In the genomic region with DNA sequence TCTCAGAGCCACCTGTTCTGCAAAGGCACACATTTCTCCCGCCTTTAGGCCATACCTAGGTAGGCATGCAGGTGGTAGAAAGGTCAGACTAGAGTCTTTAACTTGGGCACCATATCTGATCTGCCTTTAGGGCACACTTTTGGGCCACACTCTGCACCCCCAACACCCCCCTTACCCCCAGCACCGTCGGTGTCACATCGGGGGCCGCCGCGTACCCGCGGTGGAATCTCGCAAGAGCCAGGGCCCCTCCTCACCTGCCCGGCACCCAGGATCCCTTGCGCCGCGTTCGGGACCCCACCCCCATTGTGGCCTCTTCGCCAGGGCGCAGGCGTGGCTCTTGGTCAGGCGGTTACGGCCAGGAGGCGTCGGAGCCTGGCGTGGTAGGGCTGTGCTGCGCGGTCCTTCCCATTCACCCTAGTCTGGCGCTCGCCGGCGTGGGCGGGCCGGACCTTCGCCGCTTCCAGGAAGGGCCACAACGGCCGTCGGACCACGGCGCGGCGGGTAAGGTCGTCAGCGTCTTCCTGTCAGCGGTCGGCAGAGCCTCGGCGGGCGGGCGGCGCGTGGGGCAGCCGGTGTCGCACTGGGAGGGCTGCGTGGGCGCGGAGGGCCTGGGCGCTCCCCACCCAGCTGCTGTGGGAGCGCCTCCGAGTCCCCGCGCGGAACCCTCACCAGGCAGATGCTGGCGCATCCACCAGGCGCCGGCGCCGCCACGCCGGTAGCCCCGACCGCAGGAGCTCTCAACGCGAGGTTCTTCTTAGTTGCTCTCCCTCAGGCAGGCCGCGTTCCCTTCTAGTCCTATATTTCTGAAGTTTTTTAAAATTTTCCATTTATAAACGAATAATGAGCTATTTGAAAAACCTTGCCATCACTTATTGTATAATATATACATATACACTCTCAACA, we compare ENCODE assay signal across 8 cellular contexts. TPM values are rescaled to one million over a fixed set of nuclear protein-coding genes. Genes with fewer than 3 reads are reported as not detected.
DNase-seq lines count a peak whose midpoint lies in the region; ATAC-seq and TF ChIP-seq lines count a peak whose summit lies in the region.

A gene (plus strand): TSS at position 341 of the 903 bp plus-strand sequence. CDS start 23,028 bp downstream, outside the sequence.

- POLR2A ChIA-PET in WTC11 (lab: Charles Lee), result no interaction called here
- POLR2A ChIA-PET in naive thymus-derived CD4-positive, alpha-beta T cell (lab: Charles Lee), result no interaction called here

- peak within 1 kb of the TSS; percentile 67 for H3K9ac ChIP-seq in fibroblast of lung (ENCODE audit: insufficient read depth, low read length)

- TF ChIP-seq CTCF in WTC11 (IDR thresholded peaks at IDR 0.05) (no peak), fibroblast of lung (conservative IDR thresholded peaks at IDR 0.05 in 1 of 2, IDR thresholded peaks at IDR 0.05 in 1 of 2; ENCODE audit: low read depth in 1 of 2, low read length in 2 of 2) (peak in 1 of 2 donors; percentile 7)

- H3K9me3 ChIP-seq in fibroblast of lung (ENCODE audit: control insufficient read depth, insufficient read depth, low read depth, low read length) (no peaks in the 10 kb centered on the region), aorta (ENCODE audit: control insufficient read depth, low read length) (peaks cover 2% of the 10 kb centered on the region)
- peaks cover 9 to 20% (median 13%) of the 10 kb centered on the region in 3 experiments for H3K9me3 ChIP-seq in naive thymus-derived CD4-positive, alpha-beta T cell (ENCODE audit: control insufficient read depth in 2 of 3, low read length in 3 of 3)

- H3K27ac Mint-ChIP-seq in WTC11, result no peak within 1 kb of the TSS
- no peak within 1 kb of the TSS for H3K27ac Mint-ChIP-seq in naive thymus-derived CD4-positive, alpha-beta T cell

- peaks cover 34% of the 10 kb centered on the region for H3K36me3 Mint-ChIP-seq in WTC11
- peaks cover 0 to 22% (median 13%) of the 10 kb centered on the region in 5 donors for H3K36me3 Mint-ChIP-seq in naive thymus-derived CD4-positive, alpha-beta T cell

- H3K36me3 ChIP-seq in H7 (replicated peaks; ENCODE audit: control insufficient read depth, insufficient read depth, low read length), result no peaks in the 10 kb centered on the region
- H3K36me3 ChIP-seq in fibroblast of lung (ENCODE audit: control insufficient read depth, insufficient read depth, low read length), result no peaks in the 10 kb centered on the region
- H3K36me3 ChIP-seq in naive thymus-derived CD4-positive, alpha-beta T cell (ENCODE audit: control insufficient read depth in 2 of 3, insufficient read depth in 3 of 3, low read length in 3 of 3), result no peaks in the 10 kb centered on the region
- H3K36me3 ChIP-seq in aorta (ENCODE audit: control insufficient read depth in 1 of 2, insufficient read depth in 2 of 2, low read length in 1 of 2), result no peaks in the 10 kb centered on the region

- H3K27me3 Mint-ChIP-seq in WTC11 (ENCODE audit: low read depth), result peaks cover 3% of the 10 kb centered on the region
- H3K27me3 Mint-ChIP-seq in naive thymus-derived CD4-positive, alpha-beta T cell, result peaks cover 33 to 47% (median 41%) of the 10 kb centered on the region in 5 donors

- DNase-seq in DMS53 treated with DMSO at 0.1 percent for 48 hours (lab: John Stamatoyannopoulos, UW; ENCODE audit: unreplicated experiment) (peak; percentile 94), H7 (peak; percentile 90), NCI-H2107 treated with DMSO at 0.1 percent for 48 hours (lab: John Stamatoyannopoulos, UW; ENCODE audit: unreplicated experiment) (peak; percentile 69), WTC11 (ENCODE audit: low spot score) (peak; percentile 81), fibroblast of lung (ENCODE audit: low read depth in 2 of 2) (peak; percentile 83 to 90), aorta (peak; percentile 75 to 85)
- DNase-seq in naive thymus-derived CD4-positive, alpha-beta T cell, result peak in 1 of 9 donors; percentile 4

- H4K20me1 ChIP-seq in fibroblast of lung (ENCODE audit: control insufficient read depth, extremely low read depth, insufficient read depth, low read length), result no peaks in the 10 kb centered on the region

- H3K79me2 ChIP-seq in fibroblast of lung (ENCODE audit: control insufficient read depth, insufficient read depth, low read length), result no peaks in the 10 kb centered on the region

- H3K27ac ChIP-seq in fibroblast of lung (ENCODE audit: insufficient read depth, low read length) (peak within 1 kb of the TSS; percentile 81), aorta (ENCODE audit: low read depth in 1 of 2, low read length in 2 of 2) (no peak within 1 kb of the TSS)
- H3K27ac ChIP-seq in naive thymus-derived CD4-positive, alpha-beta T cell (ENCODE audit: low read depth, low read length), result no peak within 1 kb of the TSS

- WGBS in aorta, 2 donors, result 1 to 2% methylated on average over 53 to 75 of the region's 75 CpGs

- peak; percentile 100 for ATAC-seq in WTC11
- peak; percentile 26 for ATAC-seq in naive thymus-derived CD4-positive, alpha-beta T cell
- ATAC-seq in aorta (ENCODE audit: low FRiP score), result peak; percentile 79
- ATAC-seq in GM21786 (IDR thresholded peaks at IDR 0.05; ENCODE audit: unreplicated experiment), result no peak

- no peaks in the 10 kb centered on the region for H3K4me1 Mint-ChIP-seq in WTC11
- H3K4me1 Mint-ChIP-seq in naive thymus-derived CD4-positive, alpha-beta T cell, result peaks cover 0 to 5% (median 0%) of the 10 kb centered on the region in 7 donors

- H3K4me1 ChIP-seq in fibroblast of lung (ENCODE audit: control insufficient read depth, extremely low read depth, insufficient read depth, low read length) (no peaks in the 10 kb centered on the region), aorta (ENCODE audit: control insufficient read depth in 1 of 2, insufficient read depth in 2 of 2, low read length in 2 of 2) (no peaks in the 10 kb centered on the region)
- H3K4me1 ChIP-seq in naive thymus-derived CD4-positive, alpha-beta T cell (ENCODE audit: control insufficient read depth in 2 of 2, insufficient read depth in 2 of 2, low read length in 2 of 2), result no peaks in the 10 kb centered on the region

- intact Hi-C loops in naive thymus-derived CD4-positive, alpha-beta T cell (cut with micrococcal nuclease), result no loop called here
- intact Hi-C loops in aorta (cut with DNase I), result loop anchor here in 1 of 2 donors (10.0 kb wide), 1 partner anchor 415 kb away; no protein-coding TSS in a partner anchor

- H3K4me3 Mint-ChIP-seq in WTC11, result peak within 1 kb of the TSS; percentile 67
- peak within 1 kb of the TSS in 9 of 10 donors; percentile 30 to 81 (median 65) for H3K4me3 Mint-ChIP-seq in naive thymus-derived CD4-positive, alpha-beta T cell

- H2AFZ ChIP-seq in fibroblast of lung (ENCODE audit: low read length), result peak within 1 kb of the TSS; percentile 55

- H3K9me3 Mint-ChIP-seq in WTC11, result peaks cover 41% of the 10 kb centered on the region
- H3K9me3 Mint-ChIP-seq in naive thymus-derived CD4-positive, alpha-beta T cell, result peaks cover 12 to 34% (median 27%) of the 10 kb centered on the region in 11 donors

- peak within 1 kb of the TSS; percentile 75 for H3K4me2 ChIP-seq in fibroblast of lung (ENCODE audit: extremely low read depth, insufficient read depth, low read length)

- H3K4me3 ChIP-seq in H7 (ENCODE audit: insufficient read depth, low read depth, low read length) (peak within 1 kb of the TSS; percentile 77), fibroblast of lung (replicated peaks in 1 of 4; ENCODE audit: control extremely low read depth in 1 of 4, insufficient read depth in 1 of 4, low read depth in 3 of 4, low read length in 4 of 4) (peak within 1 kb of the TSS; percentile 44 to 76 (median 60)), aorta (ENCODE audit: low read length in 2 of 2) (no peak within 1 kb of the TSS)
- H3K4me3 ChIP-seq in naive thymus-derived CD4-positive, alpha-beta T cell (ENCODE audit: low read length), result no peak within 1 kb of the TSS

- H3K27me3 ChIP-seq in H7 (ENCODE audit: control insufficient read depth, insufficient read depth, low read length) (no peaks in the 10 kb centered on the region; the same call in 1 of the 2 replicates), fibroblast of lung (ENCODE audit: control insufficient read depth, insufficient read depth, low read length) (no peaks in the 10 kb centered on the region), aorta (ENCODE audit: control insufficient read depth in 1 of 2, insufficient read depth in 2 of 2, low read length in 1 of 2) (peaks cover 0 to 3% of the 10 kb centered on the region in 2 donors)
- peaks cover 0 to 5% of the 10 kb centered on the region in 2 donors for H3K27me3 ChIP-seq in naive thymus-derived CD4-positive, alpha-beta T cell (ENCODE audit: control insufficient read depth in 2 of 2, insufficient read depth in 2 of 2, low read length in 2 of 2)

- CTCF ChIA-PET in WTC11 (lab: Charles Lee), result interaction anchor here (0.6 kb wide), 1 partner anchor 416 kb away, joined by 4 read pairs; no protein-coding TSS in a partner anchor
- CTCF ChIA-PET in naive thymus-derived CD4-positive, alpha-beta T cell (lab: Charles Lee), result interaction anchor here (1.1 kb wide), 1 partner anchor 416 kb away, joined by 3 read pairs; no protein-coding TSS in a partner anchor

TF ChIP-seq in WTC11, 78 proteins besides CTCF, POLR2A, EP300 and RAD21 (continues in another document):
- TF ChIP-seq ZNF396 (CRISPR knock-in tag; IDR thresholded peaks at IDR 0.05; ENCODE audit: borderline replicate concordance) (no peak), PRRX2 (CRISPR knock-in tag; IDR thresholded peaks at IDR 0.05) (no peak), FOXP1 (CRISPR knock-in tag; IDR thresholded peaks at IDR 0.05; ENCODE audit: borderline replicate concordance) (peak; percentile 98), FOXJ3 (CRISPR knock-in tag; IDR thresholded peaks at IDR 0.05; ENCODE audit: borderline replicate concordance) (0 out of 2 replicates have a peak, but pooled peaks have one; percentile 44), NR3C1 (CRISPR knock-in tag; conservative IDR thresholded peaks at IDR 0.05; ENCODE audit: low read depth) (0 out of 2 replicates have a peak, but pooled peaks have one; percentile 19), NFATC4 (CRISPR knock-in tag; IDR thresholded peaks at IDR 0.05) (no peak), ZNF671 (CRISPR knock-in tag; IDR thresholded peaks at IDR 0.05) (no peak), NR2C2 (CRISPR knock-in tag; IDR thresholded peaks at IDR 0.05) (peak; percentile 68), TP53 (CRISPR knock-in tag; IDR thresholded peaks at IDR 0.05) (peak; percentile 96), ELF4 (CRISPR knock-in tag; IDR thresholded peaks at IDR 0.05; ENCODE audit: low read depth) (0 out of 2 replicates have a peak, but pooled peaks have one; percentile 61), OVOL2 (CRISPR knock-in tag; IDR thresholded peaks at IDR 0.05; ENCODE audit: borderline replicate concordance) (no peak)

RNA-seq across cellular contexts. Expression of the gene that starts here (rescaled TPM):
- total RNA-seq in H7 (2014; rRNA removed; shearing (Covaris generic)), result 42.9 and 53.7 TPM in 2 replicates
- total RNA-seq in WTC11 (2021) (34.1 to 36.9 TPM (median 35.4 TPM) in 3 replicates), fibroblast of lung (16.7 and 19.7 TPM in 2 replicates), aorta (10 to 100 TPM in 1 of 2 donors, 1 to 10 TPM in 1; 2.0 to 11.3 TPM)
- polyA plus RNA-seq in fibroblast of lung (5.4 and 7.5 TPM in 2 replicates), aorta (under 1 TPM in 1 of 2 donors, not detected in 1; 0.92 TPM)
- 4.1 and 6.1 TPM in 2 replicates for polyA plus RNA-seq in fibroblast of lung (2012)
- polyA minus RNA-seq in fibroblast of lung (ENCODE audit: low replicate concordance), result not detected in 2 replicates
- under 1 TPM in 3 of 5 experiments, not detected in 2; 0.16 to 0.34 (median 0.24) TPM for total RNA-seq in naive thymus-derived CD4-positive, alpha-beta T cell
- polyA plus RNA-seq in naive thymus-derived CD4-positive, alpha-beta T cell, result under 1 TPM in 1 of 2 donors, not detected in 1; 0.06 TPM

Comparison
In these comparisons a context has a peak if more than half of its experiments do, and no peak if none do; other contexts are left out.
1. Peak in ATAC-seq in naive thymus-derived CD4-positive, alpha-beta T cell; RNA of the gene not detected or under 1 TPM.
2. H3K4me3 ChIP-seq: peak in H7 (single experiment) and fibroblast of lung (4 of 4); none in naive thymus-derived CD4-positive, alpha-beta T cell (single experiment) and aorta (0 of 2).